Comparison of ENCODE assay signal across 24 cellular contexts in genomic region chr16:49474741-49475140, GRCh38.
DNase-seq lines count a peak whose midpoint lies in the region; FAIRE-seq and TF ChIP-seq lines count a peak whose summit lies in the region.
"Had no signal": no experiment of that assay in that cellular context is flagged by ENCODE, and none has a peak within 500 bp of the region (broad histone marks: within the 10 kb centered on the region; RNA-seq: fewer than 3 reads in every experiment).

No MANE protein-coding gene starts in this region.

- DNase-seq in Ammon's horn (ENCODE audit: low spot score) (peak; percentile 13), Karpas-422 (no peak), H1 (ENCODE audit: low read depth in 1 of 2, low spot score in 2 of 2) (no peak), retina (peak; percentile 50), EL (no peak), kidney tubule cell (ENCODE audit: low spot score) (no peak), amniotic stem cell (lab: John Stamatoyannopoulos, UW) (no peak)
- DNase-seq: activated B cell treated with CpG ODN at 0.5 μM for 24 hours; activated CD4-positive, alpha-beta T cell treated with anti-CD3 and anti-CD28 coated beads, Interleukin-2, amount 50 U/mL, for 48 hours; activated CD8-positive, alpha-beta memory T cell treated with anti-CD3 and anti-CD28 coated beads, Interleukin-2, amount 50 U/mL, for 48 hours; brain microvascular endothelial cell; effector CD8-positive, alpha-beta T cell; foreskin keratinocyte; hippocampal formation; NCI-H1930; NCI-H226; PC-9; SIG-M5; SW 1271 had no signal

- no peak overlapping the region for H3K56ac ChIP-seq in H1 (replicated peaks; ENCODE audit: insufficient read length, low read depth, low read length)

- H3K4me1 ChIP-seq in Karpas-422 (ENCODE audit: low read length), result peaks cover 74% of the 10 kb centered on the region
- H3K4me1 ChIP-seq in H1 (replicated peaks in 1 of 4; ENCODE audit: control insufficient read depth in 3 of 4, insufficient read depth in 4 of 4, low read length in 3 of 4), result no peaks in the 10 kb centered on the region; a peak in 1 of 7 replicates
- H3K4me1 ChIP-seq: foreskin keratinocyte, HAP-1, prostate gland, uterus had no signal

- TF ChIP-seq POLR2A in H1 (IDR thresholded peaks at IDR 0.05; ENCODE audit: control extremely low read depth in 1 of 2, low read depth in 2 of 2, low read length in 2 of 2), result no peak

- H3K27me3 ChIP-seq in Karpas-422 (ENCODE audit: low read length) (no peaks in the 10 kb centered on the region), H1 (replicated peaks in 1 of 4; ENCODE audit: control insufficient read depth in 3 of 4, extremely low read depth in 1 of 4, insufficient read depth in 3 of 4, low read length in 3 of 4) (no peaks in the 10 kb centered on the region; a peak in 2 of 7 replicates)
- H3K27me3 ChIP-seq: brain microvascular endothelial cell, foreskin keratinocyte, uterus had no signal

- H3K4me3 ChIP-seq in Karpas-422 (ENCODE audit: low read length) (no peak overlapping the region), H1 (ENCODE audit: extremely low read depth in 1 of 4, insufficient read depth in 2 of 4, low read depth in 3 of 4, low read length in 4 of 4) (no peak overlapping the region)
- H3K4me3 ChIP-seq: HAP-1, PC-9, prostate gland, uterus had no signal

- H3K23ac ChIP-seq in H1 (ENCODE audit: insufficient read length), result no peak overlapping the region

- H4K91ac ChIP-seq in H1 (replicated peaks; ENCODE audit: insufficient read length, low read length), result no peak overlapping the region

- no peak for TF ChIP-seq CTCF in H1 (IDR thresholded peaks at IDR 0.05; ENCODE audit: control extremely low read depth in 1 of 3, insufficient read depth in 1 of 3, low read depth in 1 of 3, low read length in 3 of 3)

- H2AK5ac ChIP-seq in H1 (ENCODE audit: low read depth, low read length), result no peak overlapping the region

- H2AFZ ChIP-seq in Karpas-422 (ENCODE audit: low read length) (no peak overlapping the region), H1 (ENCODE audit: low read length) (no peak overlapping the region)
- H2AFZ ChIP-seq: PC-9 had no signal

- H3K79me2 ChIP-seq in Karpas-422 (ENCODE audit: low read length) (no peaks in the 10 kb centered on the region), H1 (ENCODE audit: control insufficient read depth in 1 of 2, insufficient read depth in 2 of 2, low read length in 2 of 2) (no peaks in the 10 kb centered on the region)

- H3K4me2 ChIP-seq in Karpas-422 (ENCODE audit: low read depth, low read length, poor library complexity, severe bottlenecking), result peak overlapping the region; percentile 50
- no peak overlapping the region for H3K4me2 ChIP-seq in H1 (ENCODE audit: insufficient read depth in 1 of 2, low read depth in 2 of 2, low read length in 2 of 2)
- H3K4me2 ChIP-seq: PC-9 had no signal

- TF ChIP-seq RAD21 in H1 (IDR thresholded peaks at IDR 0.05 in 1 of 2, conservative IDR thresholded peaks at IDR 0.05 in 1 of 2; ENCODE audit: low read depth in 2 of 2, low read length in 2 of 2), result no peak

- H4K20me1 ChIP-seq in Karpas-422 (ENCODE audit: insufficient read depth, low read depth, low read length), result peaks cover 3% of the 10 kb centered on the region; the same call in 1 of the 2 replicates
- H4K20me1 ChIP-seq in H1 (replicated peaks in 1 of 2; ENCODE audit: control insufficient read depth in 1 of 2, insufficient read depth in 2 of 2, low read length in 2 of 2), result no peaks in the 10 kb centered on the region

- H2BK20ac ChIP-seq in H1 (ENCODE audit: low read length), result no peak overlapping the region

- WGBS in H1 (ENCODE audit: extremely low coverage in 1 of 2, insufficient coverage in 1 of 2, insufficient read length in 1 of 2, insufficient replicate concordance in 2 of 2, low coverage in 1 of 2, low lambda C conversion rate in 2 of 2, missing lambda C conversion rate in 1 of 2), 2 experiments, result 85% methylated on average over 11 of the region's 11 CpGs; no CpG with 5 or more reads in 1 of the 2 experiments

- H3K9me2 ChIP-seq in Karpas-422 (replicated peaks; ENCODE audit: insufficient read depth, low read length), result no peaks in the 10 kb centered on the region

- H3K23me2 ChIP-seq in H1 (ENCODE audit: low read depth, low read length), result 0 out of 2 replicates have a peak, but pooled peaks cover 3% of the 10 kb centered on the region

- H4K5ac ChIP-seq in H1 (ENCODE audit: insufficient read length, low read depth, low read length), result no peak overlapping the region

- H3K79me1 ChIP-seq in H1 (ENCODE audit: low read depth, low read length), result no peaks in the 10 kb centered on the region

- H2BK120ac ChIP-seq in H1 (replicated peaks; ENCODE audit: low read depth, low read length), result no peak overlapping the region

- no peak overlapping the region for H3K18ac ChIP-seq in H1 (ENCODE audit: extremely low read depth, low read length)

- H2BK15ac ChIP-seq in H1 (ENCODE audit: low read length), result no peak overlapping the region

- H3K14ac ChIP-seq in H1 (ENCODE audit: insufficient read length), result no peak overlapping the region

- H3K36me3 ChIP-seq in Karpas-422 (ENCODE audit: insufficient read depth, low read length) (no peaks in the 10 kb centered on the region), H1 (ENCODE audit: control insufficient read depth in 2 of 4, insufficient read depth in 4 of 4, low read length in 3 of 4) (no peaks in the 10 kb centered on the region)
- H3K36me3 ChIP-seq: brain microvascular endothelial cell, HAP-1, prostate gland, uterus had no signal

- CTCF ChIA-PET in H1 (lab: Charles Lee; ENCODE audit: partially characterized antibody), result interaction anchor here (0.5 to 1.7 kb wide), 4 partner anchors 9 to 545 kb away, joined by 3 to 8 read pairs (median 3); no protein-coding TSS in a partner anchor

- 0 out of 2 replicates have a peak overlapping the region, but pooled peaks have one; percentile 75 for H2BK12ac ChIP-seq in H1 (ENCODE audit: low read depth, low read length)

- TF ChIP-seq EP300 in H1 (IDR thresholded peaks at IDR 0.05; ENCODE audit: borderline replicate concordance in 1 of 2, low read depth in 2 of 2, low read length in 2 of 2), result no peak

- H3K4ac ChIP-seq in H1 (replicated peaks; ENCODE audit: insufficient read length, low read depth, low read length), result no peak overlapping the region

- no peaks in the 10 kb centered on the region for H3K9me3 ChIP-seq in Karpas-422 (ENCODE audit: low read length)
- H3K9me3 ChIP-seq in H1 (ENCODE audit: insufficient read depth in 2 of 2, low read depth in 1 of 2, low read length in 1 of 2), result no peaks in the 10 kb centered on the region
- H3K9me3 ChIP-seq: HAP-1, prostate gland, uterus had no signal

- no peak overlapping the region for H4K8ac ChIP-seq in H1 (ENCODE audit: extremely low read depth, insufficient read depth, low read length)

- H3K9ac ChIP-seq in Karpas-422 (ENCODE audit: low read length) (peak overlapping the region; percentile 53; the same call in 1 of the 2 replicates), H1 (replicated peaks in 1 of 4; ENCODE audit: extremely low read depth in 1 of 4, low read depth in 3 of 4, low read length in 3 of 4) (no peak overlapping the region)

- H2BK5ac ChIP-seq in H1 (ENCODE audit: low read depth, low read length), result 0 out of 2 replicates have a peak overlapping the region, but pooled peaks have one; percentile 60

- POLR2A ChIA-PET in H1 (lab: Charles Lee; ENCODE audit: partially characterized antibody), result no interaction called here

- H3K27ac ChIP-seq in Karpas-422 (ENCODE audit: low read length) (peak overlapping the region; percentile 78), H1 (ENCODE audit: low read depth, low read length) (no peak overlapping the region)
- H3K27ac ChIP-seq: brain microvascular endothelial cell, C4-2B, foreskin keratinocyte, PC-9, prostate gland, uterus had no signal

- FAIRE-seq in H1 (lab: Jason Lieb, UNC), result no peak
- FAIRE-seq: GM12892 had no signal

TF ChIP-seq in H1, 55 proteins besides CTCF, POLR2A, EP300 and RAD21:
- no peak for TF ChIP-seq CREB1 (IDR thresholded peaks at IDR 0.05)
- TF ChIP-seq RBBP5 (IDR thresholded peaks at IDR 0.05; ENCODE audit: borderline replicate concordance, low read depth, low read length), result no peak
- TF ChIP-seq KDM4A (IDR thresholded peaks at IDR 0.05; ENCODE audit: low read depth, low read length, severe bottlenecking), result no peak
- TF ChIP-seq BCL11A (IDR thresholded peaks at IDR 0.05; ENCODE audit: low read depth in 2 of 2, low read length in 2 of 2), result no peak
- no peak for TF ChIP-seq POLR2AphosphoS5 (IDR thresholded peaks at IDR 0.05; ENCODE audit: low read depth, low read length)
- no peak for TF ChIP-seq TBP (IDR thresholded peaks at IDR 0.05; ENCODE audit: low read depth, low read length)
- no peak for TF ChIP-seq EGR1 (IDR thresholded peaks at IDR 0.05; ENCODE audit: borderline replicate concordance, low read depth, low read length)
- TF ChIP-seq TEAD4 (IDR thresholded peaks at IDR 0.05; ENCODE audit: low read depth, low read length), result no peak
- TF ChIP-seq YY1 (IDR thresholded peaks at IDR 0.05; ENCODE audit: low read depth, low read length), result no peak
- no peak for TF ChIP-seq TAF7 (optimal IDR thresholded peaks at IDR 0.05; ENCODE audit: borderline replicate concordance, low read depth, low read length)
TF ChIP-seq in H1: peak in this region for 0.

Comparison
In these comparisons a context has a peak if more than half of its experiments do, and no peak if none do; other contexts are left out.
1. DNase-seq: peak in Ammon's horn (single experiment) and retina (single experiment); none in Karpas-422 (single experiment), H1 (0 of 2), EL (single experiment), kidney tubule cell (single experiment) and amniotic stem cell (single experiment).